In the genomic region with DNA sequence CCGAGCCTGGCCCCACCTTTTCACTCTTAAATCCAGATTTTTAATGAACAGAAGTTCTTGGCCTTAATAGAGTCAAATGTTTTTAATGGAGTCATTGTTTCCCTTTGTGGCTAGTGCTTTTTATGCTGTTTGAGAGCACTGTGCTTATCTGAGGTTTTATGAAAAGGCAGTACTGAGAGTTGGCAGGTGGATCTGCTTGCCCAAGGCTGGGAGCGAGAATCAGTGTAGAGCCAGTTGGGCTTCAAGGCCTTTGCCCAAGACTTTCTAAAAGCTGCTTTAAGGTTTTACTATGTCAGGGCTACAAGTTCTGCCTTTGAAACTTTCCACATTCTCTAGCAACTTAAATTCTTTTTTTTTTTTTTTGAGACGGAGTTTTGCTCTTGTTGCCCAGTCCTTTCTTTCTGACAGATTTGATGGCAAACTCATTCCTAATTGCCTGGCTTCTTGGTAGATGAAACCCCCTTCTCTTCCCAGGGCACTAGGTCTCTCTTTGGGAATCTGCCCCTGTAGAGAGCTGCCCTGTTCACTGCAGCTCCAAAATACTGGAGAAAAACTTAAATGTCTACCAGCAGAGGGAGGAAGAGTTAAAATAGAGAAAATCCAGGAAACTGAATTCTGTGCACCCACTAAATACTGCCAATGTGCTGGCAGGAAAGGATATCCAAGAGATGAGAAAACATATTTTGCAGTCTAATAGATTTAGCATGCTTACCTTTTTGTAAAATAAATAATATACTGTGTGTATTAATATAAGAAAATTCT, we compare ENCODE assay signal across 12 cellular contexts. TPM values are rescaled to one million over a fixed set of nuclear protein-coding genes. Genes with fewer than 3 reads are reported as not detected.
DNase-seq lines count a peak whose midpoint lies in the region; ATAC-seq, FAIRE-seq and TF ChIP-seq lines count a peak whose summit lies in the region.
"Had no signal": no experiment of that assay in that cellular context is flagged by ENCODE, and none has a peak within 500 bp of the region (broad histone marks: within the 10 kb centered on the region; RNA-seq: fewer than 3 reads in every experiment).

No MANE protein-coding gene starts in this region.

- no peak for TF ChIP-seq EP300 in HepG2 (IDR thresholded peaks at IDR 0.05; ENCODE audit: low read depth in 2 of 2, low read length in 2 of 2)
- TF ChIP-seq EP300 in HepG2 (CRISPR knock-in tag; IDR thresholded peaks at IDR 0.05; ENCODE audit: borderline replicate concordance), result no peak

- H3K9ac ChIP-seq in HepG2 (ENCODE audit: insufficient read depth, low read depth, low read length), result no peak overlapping the region

- H3K27me3 ChIP-seq in brain microvascular endothelial cell (replicated peaks) (no peaks in the 10 kb centered on the region), HepG2 (ENCODE audit: control insufficient read depth in 1 of 2, insufficient read depth in 2 of 2, low read length in 2 of 2) (no peaks in the 10 kb centered on the region)

- BruUV-seq in HepG2 (replicated peaks; lab: Mats Ljungman, UMichigan), result no TSS peak

- no peaks in the 10 kb centered on the region for H3K36me3 ChIP-seq in brain microvascular endothelial cell (replicated peaks)
- no peaks in the 10 kb centered on the region for H3K36me3 ChIP-seq in HepG2 (replicated peaks in 1 of 2; ENCODE audit: control insufficient read depth in 1 of 2, insufficient read depth in 2 of 2, low read length in 2 of 2)

- H4K20me1 ChIP-seq in HepG2 (ENCODE audit: insufficient read depth, low read length), result no peaks in the 10 kb centered on the region

- no peak for TF ChIP-seq RAD21 in HepG2 (CRISPR knock-in tag; IDR thresholded peaks at IDR 0.05)

- no peaks in the 10 kb centered on the region for H3K79me2 ChIP-seq in HepG2 (ENCODE audit: insufficient read depth, low read length)

- H3K4me2 ChIP-seq in HepG2 (ENCODE audit: low read depth, low read length), result no peak overlapping the region

- intact Hi-C loops in HepG2 (cut with micrococcal nuclease; ENCODE audit: unreplicated experiment), result no loop called here

- CTCF ChIA-PET in HepG2 (lab: Yijun Ruan, JAX; ENCODE audit: low intra/inter-chr PET ratio, low total read pairs), result no interaction called here

- no peak for FAIRE-seq in HepG2 (lab: Jason Lieb, UNC)
- FAIRE-seq: islet of Langerhans had no signal

- TF ChIP-seq POLR2A in HepG2 (IDR thresholded peaks at IDR 0.05; ENCODE audit: insufficient read depth in 1 of 2, low read depth in 2 of 2, low read length in 2 of 2), result no peak

- in situ Hi-C loops in brain microvascular endothelial cell (cut with HindIII; ENCODE audit: low pct_ligation_motif_present, low sequenced_read_pairs), result no loop called here
- in situ Hi-C loops in HepG2 (cut with HindIII; ENCODE audit: extremely low pct_ligation_motif_present, low pct_unique_long_range_greater_than_20kb), result no loop called here

- DNase-seq in AG09309 (ENCODE audit: low read depth) (no peak), HT-29 (ENCODE audit: low spot score) (peak; percentile 10), brain microvascular endothelial cell (no peak), HepG2 (ENCODE audit: low spot score) (no peak)
- DNase-seq: activated T-cell treated with anti-CD3 and anti-CD28 coated beads, Interleukin-2, amount 50 U/mL, for 72 hours; NCI-H69; retina had no signal

- no peaks in the 10 kb centered on the region for H3K4me1 ChIP-seq in HepG2 (ENCODE audit: insufficient read depth, low read length)

- H3K4me3 ChIP-seq in AG09309 (ENCODE audit: control insufficient read depth, low read depth, low read length) (no peak overlapping the region), brain microvascular endothelial cell (ENCODE audit: low read depth, low read length) (no peak overlapping the region), HepG2 (replicated peaks in 1 of 3; ENCODE audit: insufficient read depth in 1 of 3, low read depth in 2 of 3, low read length in 3 of 3) (no peak overlapping the region)

- no peak overlapping the region for H3K27ac ChIP-seq in brain microvascular endothelial cell
- H3K27ac ChIP-seq in HepG2 (ENCODE audit: extremely low read length, insufficient read depth, low read length), result no peak overlapping the region

- peak; percentile 49 for TF ChIP-seq CTCF in AG09309 (IDR thresholded peaks at IDR 0.05; ENCODE audit: control insufficient read depth, insufficient read depth, low read depth, low read length, missing control alignments)
- TF ChIP-seq CTCF in brain microvascular endothelial cell (IDR thresholded peaks at IDR 0.05; ENCODE audit: low read depth, low read length, missing control alignments), result peak; percentile 38
- TF ChIP-seq CTCF in HepG2 (CRISPR knock-in tag; IDR thresholded peaks at IDR 0.05), result 0 out of 2 replicates have a peak, but pooled peaks have one; percentile 6

- ATAC-seq in HepG2, result peak; percentile 52; the same call in 2 of the 3 replicates
- ATAC-seq in HG02571 (IDR thresholded peaks at IDR 0.05; ENCODE audit: unreplicated experiment), result no peak
- ATAC-seq in GM19455 (IDR thresholded peaks at IDR 0.05; ENCODE audit: unreplicated experiment), result no peak
- ATAC-seq in HG02678 (IDR thresholded peaks at IDR 0.05; ENCODE audit: unreplicated experiment), result no peak
- ATAC-seq in GM21381 (IDR thresholded peaks at IDR 0.05; ENCODE audit: unreplicated experiment), result no peak
- ATAC-seq: activated T-cell treated with anti-CD3 and anti-CD28 coated beads, Interleukin-2, amount 50 U/mL, for 72 hours had no signal

- no peak overlapping the region for H2AFZ ChIP-seq in HepG2 (ENCODE audit: low read length)

- no peaks in the 10 kb centered on the region for H3K9me3 ChIP-seq in HepG2 (ENCODE audit: low read length)

- 42% methylated on average over 3 of the region's 3 CpGs for WGBS in HepG2 (ENCODE audit: low lambda C conversion rate)

- POLR2A ChIA-PET in HepG2 (lab: Yijun Ruan, JAX), result no interaction called here

TF ChIP-seq in HepG2, 621 proteins besides CTCF, POLR2A, EP300 and RAD21 (continues in another document):
- no peak for TF ChIP-seq ZBTB38 (CRISPR knock-in tag; IDR thresholded peaks at IDR 0.05)
- TF ChIP-seq NCOA2 (CRISPR knock-in tag; IDR thresholded peaks at IDR 0.05), result no peak
- no peak for TF ChIP-seq ZBTB26 (CRISPR knock-in tag; IDR thresholded peaks at IDR 0.05; ENCODE audit: borderline replicate concordance)
- TF ChIP-seq CENPT (CRISPR knock-in tag; IDR thresholded peaks at IDR 0.05; ENCODE audit: low read depth), result no peak
- no peak for TF ChIP-seq ATF6 (CRISPR knock-in tag; conservative IDR thresholded peaks at IDR 0.05)

RNA-seq across cellular contexts. Expression of gene CDK20, which starts 36.9 kb away (rescaled TPM):
- 5.8 and 6.2 TPM in 2 replicates for total RNA-seq in HT-29 (2014; rRNA removed; shearing (Covaris generic))
- total RNA-seq in HepG2 (2016; rRNA removed; fragmentation: Illumina TruSeq; extraction: Trizol), result not detected in 2 replicates
- not detected in 2 replicates for total RNA-seq in HepG2 (2016; cell fraction: cytosol; rRNA removed; fragmentation: Illumina TruSeq; extraction: Trizol; ENCODE audit: low read depth)
- total RNA-seq in HepG2 (2016; cell fraction: insoluble cytoplasmic fraction; rRNA removed; fragmentation: Illumina TruSeq; extraction: Trizol), result not detected in 2 replicates
- not detected in 2 replicates for total RNA-seq in HepG2 (2016; cell fraction: membrane; rRNA removed; fragmentation: Illumina TruSeq; extraction: Trizol)
- not detected in 2 replicates for total RNA-seq in HepG2 (2016; cell fraction: nucleus; rRNA removed; fragmentation: Illumina TruSeq; extraction: Trizol)
- polyA plus RNA-seq in HepG2 (2011; rRNA removed), result not detected in 2 replicates
- polyA plus RNA-seq in HepG2 (2011; cell fraction: cytosol; rRNA removed), result not detected in 2 replicates
- not detected in 2 replicates for polyA plus RNA-seq in HepG2 (2011; cell fraction: nucleus; rRNA removed)
- polyA plus RNA-seq in HepG2 (2012), result not detected in 2 replicates
- not detected in 2 replicates for polyA plus RNA-seq in HepG2 (2016; cell fraction: cytosol; fragmentation: Illumina TruSeq; extraction: Trizol; ENCODE audit: low read depth)
- not detected in 2 replicates for polyA plus RNA-seq in HepG2 (2016; cell fraction: insoluble cytoplasmic fraction; fragmentation: Illumina TruSeq; extraction: Trizol; ENCODE audit: low read depth)
- polyA plus RNA-seq in HepG2 (2016; cell fraction: membrane; fragmentation: Illumina TruSeq; extraction: Trizol; ENCODE audit: low read depth), result not detected in 2 replicates
- polyA plus RNA-seq in HepG2 (2016; cell fraction: nucleus; fragmentation: Illumina TruSeq; extraction: Trizol; ENCODE audit: insufficient read depth, low read depth), result not detected in 2 replicates
- 4.1 TPM in 1 of 2 replicates, not detected in the other for polyA minus RNA-seq in HepG2 (2011; rRNA and poly(A)+ RNA removed; ENCODE audit: low replicate concordance)
- polyA minus RNA-seq in HepG2 (2011; cell fraction: cytosol; rRNA and poly(A)+ RNA removed), result not detected in 2 replicates
- not detected in 2 replicates for polyA minus RNA-seq in HepG2 (2011; cell fraction: nucleus; rRNA and poly(A)+ RNA removed)
